Comparison of ENCODE assay signal across 21 cellular contexts in the genomic region with DNA sequence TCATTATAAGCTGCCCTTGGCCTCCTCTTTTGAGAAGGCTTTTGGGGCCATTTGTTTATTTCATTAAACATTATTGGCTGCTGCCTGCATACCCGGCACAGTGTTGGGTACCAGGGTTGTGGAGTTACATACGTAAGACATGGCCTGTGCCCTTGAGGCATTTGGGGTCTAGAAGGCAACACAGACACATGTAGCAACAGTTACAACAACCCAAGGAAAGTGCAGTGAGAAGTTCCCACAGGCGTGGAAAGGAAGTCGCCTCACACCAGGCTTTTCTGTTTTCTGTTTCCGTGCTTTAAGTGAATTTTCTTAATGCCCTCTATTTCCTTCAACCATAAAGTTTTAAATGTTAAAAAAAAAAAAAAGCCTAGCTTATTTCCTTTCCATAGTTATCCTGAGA. TPM values are rescaled to one million over a fixed set of nuclear protein-coding genes. Genes with fewer than 3 reads are reported as not detected.
A peak's percentile ranks its signal among the peaks of the same experiment; 100 is the strongest.
DNase-seq lines count a peak whose midpoint lies in the region; ATAC-seq, FAIRE-seq and TF ChIP-seq lines count a peak whose summit lies in the region.
"Had no signal": no experiment of that assay in that cellular context is flagged by ENCODE, and none has a peak within 500 bp of the region (broad histone marks: within the 10 kb centered on the region; RNA-seq: fewer than 3 reads in every experiment).

No MANE protein-coding gene starts in this region.

- no peak for TF ChIP-seq POLR2A in H1 (IDR thresholded peaks at IDR 0.05; ENCODE audit: control extremely low read depth in 1 of 2, low read depth in 2 of 2, low read length in 2 of 2)

- no peak overlapping the region for H2BK12ac ChIP-seq in H1 (ENCODE audit: low read depth, low read length)

- CTCF ChIA-PET in H1 (lab: Charles Lee; ENCODE audit: partially characterized antibody): interaction anchor here (0.6 to 4.3 kb wide), 3 partner anchors 46 to 178 kb away, joined by 3 to 18 read pairs (median 4); no protein-coding TSS in a partner anchor
- CTCF ChIA-PET in activated CD4-positive, alpha-beta memory T cell treated with anti-CD3 and anti-CD28 coated beads, Interleukin-2, amount 10 ng/mL, durations not matched to agents 7 days and 5 days (lab: Charles Lee): interaction anchor here (2.4 to 3.9 kb wide), 4 partner anchors 40 to 165 kb away, joined by 8 to 44 read pairs (median 34); partner anchors contain the start of gene GALNT10

- POLR2A ChIA-PET in H1 (lab: Charles Lee; ENCODE audit: partially characterized antibody): no interaction called here
- POLR2A ChIA-PET in activated CD4-positive, alpha-beta memory T cell treated with anti-CD3 and anti-CD28 coated beads, Interleukin-2, amount 10 ng/mL, durations not matched to agents 7 days and 5 days (lab: Charles Lee): interaction anchor here (2.0 kb wide), 1 partner anchor 16 kb away, joined by 7 read pairs; no protein-coding TSS in a partner anchor

- H4K5ac ChIP-seq in H1 (ENCODE audit: insufficient read length, low read depth, low read length): no peak overlapping the region

- no peak for TF ChIP-seq EP300 in H1 (IDR thresholded peaks at IDR 0.05; ENCODE audit: borderline replicate concordance in 1 of 2, low read depth in 2 of 2, low read length in 2 of 2)

- no peak overlapping the region for H2BK5ac ChIP-seq in H1 (ENCODE audit: low read depth, low read length)

- no peak overlapping the region for H4K8ac ChIP-seq in H1 (ENCODE audit: extremely low read depth, insufficient read depth, low read length)

- H3K56ac ChIP-seq in H1 (replicated peaks; ENCODE audit: insufficient read length, low read depth, low read length): no peak overlapping the region

- intact Hi-C loops in left colon (cut with DNase I, micrococcal nuclease): no loop called here

- no peaks in the 10 kb centered on the region for H3K79me1 ChIP-seq in H1 (ENCODE audit: low read depth, low read length)

- no peaks in the 10 kb centered on the region for H3K23me2 ChIP-seq in H1 (ENCODE audit: low read depth, low read length)

- WGBS in H1 (ENCODE audit: extremely low coverage in 1 of 2, insufficient coverage in 1 of 2, insufficient read length in 1 of 2, insufficient replicate concordance in 2 of 2, low coverage in 1 of 2, low lambda C conversion rate in 2 of 2, missing lambda C conversion rate in 1 of 2), 2 experiments: 96% methylated on average over 5 of the region's 5 CpGs; no CpG with 5 or more reads in 1 of the 2 experiments

- DNase-seq in NOMO-1 treated with DMSO at 0.1 percent for 48 hours (lab: John Stamatoyannopoulos, UW; ENCODE audit: unreplicated experiment): peak; percentile 27
- no peak for DNase-seq in NOMO-1 treated with dmso at 0.1 percent for 144 hours (lab: John Stamatoyannopoulos, UW; ENCODE audit: unreplicated experiment)
- DNase-seq in H1 (ENCODE audit: low read depth in 1 of 2, low spot score in 2 of 2): no peak
- DNase-seq in HCEC 1CT: no peak
- no peak for DNase-seq in left colon
- no peak for DNase-seq in KG1 (lab: John Stamatoyannopoulos, UW)
- DNase-seq in activated CD4-positive, alpha-beta memory T cell treated with anti-CD3 and anti-CD28 coated beads, Interleukin-2, amount 10 ng/mL, durations not matched to agents 7 days and 5 days: no peak
- DNase-seq: C1 segment of cervical spinal cord, DND-41, H9, NCI-H1417 treated with DMSO at 0.1 percent for 48 hours, NCI-H2029, NCI-H2171, NCI-H446 treated with DMSO at 0.1 percent for 48 hours, PC-9, SJCRH30 had no signal

- 0 out of 2 replicates have a peak overlapping the region, but pooled peaks have one; percentile 2 for H2AK5ac ChIP-seq in H1 (ENCODE audit: low read depth, low read length)

- peaks cover 0 to 3% of the 10 kb centered on the region in 2 experiments for H4K20me1 ChIP-seq in H1 (replicated peaks in 1 of 2; ENCODE audit: control insufficient read depth in 1 of 2, insufficient read depth in 2 of 2, low read length in 2 of 2)

- H4K91ac ChIP-seq in H1 (replicated peaks; ENCODE audit: insufficient read length, low read length): no peak overlapping the region

- no peak overlapping the region for H3K4me2 ChIP-seq in H1 (ENCODE audit: insufficient read depth in 1 of 2, low read depth in 2 of 2, low read length in 2 of 2)
- H3K4me2 ChIP-seq: PC-9 had no signal

- no peak overlapping the region for H3K4ac ChIP-seq in H1 (replicated peaks; ENCODE audit: insufficient read length, low read depth, low read length)

- H3K4me1 Mint-ChIP-seq in activated CD4-positive, alpha-beta memory T cell treated with anti-CD3 and anti-CD28 coated beads, Interleukin-2, amount 10 ng/mL, durations not matched to agents 7 days and 5 days: peaks cover 32% of the 10 kb centered on the region

- no peak for TF ChIP-seq RAD21 in H1 (IDR thresholded peaks at IDR 0.05 in 1 of 2, conservative IDR thresholded peaks at IDR 0.05 in 1 of 2; ENCODE audit: low read depth in 2 of 2, low read length in 2 of 2)

- H2AFZ ChIP-seq in H1 (ENCODE audit: low read length): no peak overlapping the region
- H2AFZ ChIP-seq: PC-9 had no signal

- H3K18ac ChIP-seq in H1 (ENCODE audit: extremely low read depth, low read length): no peak overlapping the region

- H3K27ac ChIP-seq in H1 (ENCODE audit: low read depth, low read length): no peak overlapping the region
- H3K27ac ChIP-seq: 22Rv1, HL-60, PC-9, SJCRH30 had no signal

- no peak for FAIRE-seq in H1 (lab: Jason Lieb, UNC)
- FAIRE-seq: G401.6, HTR-8/SVneo had no signal

- H3K9me3 Mint-ChIP-seq in activated CD4-positive, alpha-beta memory T cell treated with anti-CD3 and anti-CD28 coated beads, Interleukin-2, amount 10 ng/mL, durations not matched to agents 7 days and 5 days: no peaks in the 10 kb centered on the region
- H3K9me3 Mint-ChIP-seq: H9 had no signal

- peak; percentile 30 for ATAC-seq in GM21423 (IDR thresholded peaks at IDR 0.05; ENCODE audit: unreplicated experiment)
- ATAC-seq in left colon: no peak

- H2BK15ac ChIP-seq in H1 (ENCODE audit: low read length): no peak overlapping the region

- no peak overlapping the region for H3K9ac ChIP-seq in H1 (replicated peaks in 1 of 4; ENCODE audit: extremely low read depth in 1 of 4, low read depth in 3 of 4, low read length in 3 of 4)

- H2BK20ac ChIP-seq in H1 (ENCODE audit: low read length): no peak overlapping the region

- H3K27me3 ChIP-seq in H1 (replicated peaks in 1 of 4; ENCODE audit: control insufficient read depth in 3 of 4, extremely low read depth in 1 of 4, insufficient read depth in 3 of 4, low read length in 3 of 4): no peaks in the 10 kb centered on the region
- H3K27me3 ChIP-seq: SJCRH30 had no signal

- H3K27me3 Mint-ChIP-seq in activated CD4-positive, alpha-beta memory T cell treated with anti-CD3 and anti-CD28 coated beads, Interleukin-2, amount 10 ng/mL, durations not matched to agents 7 days and 5 days: no peaks in the 10 kb centered on the region

- no peaks in the 10 kb centered on the region for H3K9me3 ChIP-seq in H1 (ENCODE audit: insufficient read depth in 2 of 2, low read depth in 1 of 2, low read length in 1 of 2)
- H3K9me3 ChIP-seq: SJCRH30 had no signal

- no peak overlapping the region for H2BK120ac ChIP-seq in H1 (replicated peaks; ENCODE audit: low read depth, low read length)

- H3K36me3 Mint-ChIP-seq in activated CD4-positive, alpha-beta memory T cell treated with anti-CD3 and anti-CD28 coated beads, Interleukin-2, amount 10 ng/mL, durations not matched to agents 7 days and 5 days (ENCODE audit: low read depth): no peaks in the 10 kb centered on the region

- H3K23ac ChIP-seq in H1 (ENCODE audit: insufficient read length): no peak overlapping the region

- no peak overlapping the region for H3K4me3 ChIP-seq in H1 (ENCODE audit: extremely low read depth in 1 of 4, insufficient read depth in 2 of 4, low read depth in 3 of 4, low read length in 4 of 4)
- H3K4me3 ChIP-seq: PC-9, SJCRH30 had no signal

- no peaks in the 10 kb centered on the region for H3K36me3 ChIP-seq in H1 (ENCODE audit: control insufficient read depth in 2 of 4, insufficient read depth in 4 of 4, low read length in 3 of 4)
- H3K36me3 ChIP-seq: SJCRH30 had no signal

- H3K27ac Mint-ChIP-seq in activated CD4-positive, alpha-beta memory T cell treated with anti-CD3 and anti-CD28 coated beads, Interleukin-2, amount 10 ng/mL, durations not matched to agents 7 days and 5 days: no peak overlapping the region
- H3K27ac Mint-ChIP-seq: H9 had no signal

- H3K79me2 ChIP-seq in H1 (ENCODE audit: control insufficient read depth in 1 of 2, insufficient read depth in 2 of 2, low read length in 2 of 2): no peaks in the 10 kb centered on the region

- no peak overlapping the region for H3K4me3 Mint-ChIP-seq in activated CD4-positive, alpha-beta memory T cell treated with anti-CD3 and anti-CD28 coated beads, Interleukin-2, amount 10 ng/mL, durations not matched to agents 7 days and 5 days
- H3K4me3 Mint-ChIP-seq: H9 had no signal

- TF ChIP-seq CTCF in H1 (IDR thresholded peaks at IDR 0.05; ENCODE audit: control extremely low read depth in 1 of 3, insufficient read depth in 1 of 3, low read depth in 1 of 3, low read length in 3 of 3): no peak

- H3K14ac ChIP-seq in H1 (ENCODE audit: insufficient read length): no peak overlapping the region

- H3K4me1 ChIP-seq in H1 (replicated peaks in 1 of 4; ENCODE audit: control insufficient read depth in 3 of 4, insufficient read depth in 4 of 4, low read length in 3 of 4): peaks cover 2 to 7% (median 5%) of the 10 kb centered on the region in 4 experiments; a peak in 5 of 7 replicates

TF ChIP-seq in H1, 55 proteins besides CTCF, POLR2A, EP300 and RAD21 (continues in another document):
- TF ChIP-seq CTBP2 (IDR thresholded peaks at IDR 0.05; ENCODE audit: borderline replicate concordance, insufficient read depth, insufficient read length, low read length) (no peak), TAF7 (optimal IDR thresholded peaks at IDR 0.05; ENCODE audit: borderline replicate concordance, low read depth, low read length) (no peak), JUND (IDR thresholded peaks at IDR 0.05; ENCODE audit: low read length) (no peak), GABPA (IDR thresholded peaks at IDR 0.05; ENCODE audit: borderline replicate concordance, insufficient read depth, low read length) (no peak), SP1 (IDR thresholded peaks at IDR 0.05; ENCODE audit: low read depth, low read length) (no peak), HDAC2 (IDR thresholded peaks at IDR 0.05; ENCODE audit: borderline replicate concordance in 1 of 2, low read depth in 2 of 2, low read length in 2 of 2) (no peak)

RNA-seq across cellular contexts. Expression of gene GALNT10, which starts 47.4 kb away (rescaled TPM):
- total RNA-seq in H1 (2021; fragmentation: NEBNext Ultra II Directional; extraction: Animal tissue kit (Norgen Biotek cat#: 25700)): 15.2 and 15.5 TPM in 2 replicates
- 4.6 and 5.1 TPM in 2 replicates for polyA plus RNA-seq in H1 (2011; rRNA removed)
- 7.7 TPM for polyA plus RNA-seq in H1 (2011; cell fraction: cytosol; rRNA removed)
- 15.9 TPM for polyA plus RNA-seq in H1 (2011; cell fraction: nucleus; rRNA removed)
- polyA plus RNA-seq in H1 (2012, experiment 1 of 2): 7.3 to 11.0 TPM (median 8.5 TPM) in 4 replicates
- 5.7 TPM for polyA plus RNA-seq in H1 (2012, experiment 2 of 2)
- polyA plus RNA-seq in H1 (2013, experiment 1 of 2): 16.8 TPM
- 21.6 TPM for polyA plus RNA-seq in H1 (2013, experiment 2 of 2)
- 21.7 and 44.6 TPM in 2 replicates for polyA minus RNA-seq in H1 (2011; rRNA and poly(A)+ RNA removed)
- 8.4 TPM for polyA minus RNA-seq in H1 (2011; cell fraction: cytosol; rRNA and poly(A)+ RNA removed)
- 25.8 TPM for polyA minus RNA-seq in H1 (2011; cell fraction: nucleus; rRNA and poly(A)+ RNA removed)
- total RNA-seq in left colon: 10 to 100 TPM; 48.3 to 52.6 TPM
- total RNA-seq in activated CD4-positive, alpha-beta memory T cell treated with anti-CD3 and anti-CD28 coated beads, Interleukin-2, amount 10 ng/mL, durations not matched to agents 7 days and 5 days: 10 to 100 TPM; 38.6 to 40.4 TPM
